In genomic region chr16:24844101-24845030, GRCh38 we compare ENCODE assay signal across 1 cellular context.
TF ChIP-seq lines count a peak whose summit lies in the region.

No MANE protein-coding gene starts in this region.

TF ChIP-seq in K562, 482 proteins besides CTCF, POLR2A, EP300 and RAD21 (continued from another document and continues in another):
- no peak; the same call in 1 of the 2 replicates for TF ChIP-seq TRIM25 (IDR thresholded peaks at IDR 0.05; ENCODE audit: borderline replicate concordance)
- TF ChIP-seq GTF2F1 (IDR thresholded peaks at IDR 0.05; ENCODE audit: low read depth, low read length): no peak
- TF ChIP-seq GATAD2B (IDR thresholded peaks at IDR 0.05; ENCODE audit: borderline replicate concordance): no peak
- TF ChIP-seq MYC (IDR thresholded peaks at IDR 0.05; ENCODE audit: low read depth, low read length): peak; percentile 71
- no peak for TF ChIP-seq MYC (CRISPR knock-in tag; IDR thresholded peaks at IDR 0.05; ENCODE audit: borderline replicate concordance, low read depth)
- no peak for TF ChIP-seq CREB5 (CRISPR knock-in tag; IDR thresholded peaks at IDR 0.05)
- no peak for TF ChIP-seq RFX5 (IDR thresholded peaks at IDR 0.05; ENCODE audit: low read depth, low read length)
- TF ChIP-seq E2F6 (IDR thresholded peaks at IDR 0.05; ENCODE audit: borderline replicate concordance in 1 of 2, extremely low read depth in 1 of 2, insufficient read depth in 1 of 2, insufficient read length in 1 of 2, low read depth in 1 of 2, low read length in 1 of 2, poor library complexity in 1 of 2, severe bottlenecking in 1 of 2): no peak
- no peak for TF ChIP-seq PRPF4 (IDR thresholded peaks at IDR 0.05; ENCODE audit: insufficient read depth, low read depth, low read length, poor library complexity, severe bottlenecking)
- TF ChIP-seq PCBP2 (IDR thresholded peaks at IDR 0.05; ENCODE audit: low read depth, low read length, poor library complexity, severe bottlenecking): no peak
- no peak for TF ChIP-seq PHTF2 (CRISPR knock-in tag; IDR thresholded peaks at IDR 0.05)
- no peak for TF ChIP-seq NR0B1 (IDR thresholded peaks at IDR 0.05; ENCODE audit: partially characterized antibody)
- peak; percentile 62; the same call in 1 of the 2 replicates for TF ChIP-seq NBN (IDR thresholded peaks at IDR 0.05; ENCODE audit: low read depth)
- peak; percentile 59 for TF ChIP-seq CXXC5 (CRISPR knock-in tag; IDR thresholded peaks at IDR 0.05)
- TF ChIP-seq ARID2 (IDR thresholded peaks at IDR 0.05): no peak
- TF ChIP-seq HLTF (IDR thresholded peaks at IDR 0.05): no peak
- no peak for TF ChIP-seq SIX5 (IDR thresholded peaks at IDR 0.05; ENCODE audit: borderline replicate concordance in 1 of 2, insufficient read depth in 1 of 2, low read depth in 1 of 2, low read length in 2 of 2)
- TF ChIP-seq SAFB2 (IDR thresholded peaks at IDR 0.05; ENCODE audit: borderline replicate concordance, low read depth, low read length, severe bottlenecking): no peak
- no peak for TF ChIP-seq GTF2B (IDR thresholded peaks at IDR 0.05; ENCODE audit: extremely low read depth, insufficient read length)
- TF ChIP-seq ZNF586 (CRISPR knock-in tag; conservative IDR thresholded peaks at IDR 0.05): no peak
- no peak for TF ChIP-seq FOXA1 (IDR thresholded peaks at IDR 0.05; ENCODE audit: borderline replicate concordance)
- TF ChIP-seq LCOR (CRISPR knock-in tag; IDR thresholded peaks at IDR 0.05): peak; percentile 47; the same call in 1 of the 2 replicates
- no peak for TF ChIP-seq ZNF140 (CRISPR knock-in tag; IDR thresholded peaks at IDR 0.05)
- TF ChIP-seq ZNF23 (CRISPR knock-in tag; IDR thresholded peaks at IDR 0.05): no peak
- TF ChIP-seq FIP1L1 (IDR thresholded peaks at IDR 0.05; ENCODE audit: low read depth, low read length, poor library complexity, severe bottlenecking): no peak
- no peak for TF ChIP-seq ZNF449 (CRISPR knock-in tag; IDR thresholded peaks at IDR 0.05)
- no peak for TF ChIP-seq ZBTB17 (CRISPR knock-in tag; IDR thresholded peaks at IDR 0.05)
- TF ChIP-seq E2F3 (CRISPR knock-in tag; IDR thresholded peaks at IDR 0.05): no peak
- TF ChIP-seq ZNF408 (CRISPR knock-in tag; IDR thresholded peaks at IDR 0.05; ENCODE audit: low read depth): no peak
- TF ChIP-seq YY1 (IDR thresholded peaks at IDR 0.05; ENCODE audit: borderline replicate concordance in 1 of 3, control insufficient read depth in 1 of 3, extremely low read depth in 1 of 3, insufficient read depth in 3 of 3, insufficient read length in 1 of 3, insufficient replicate concordance in 2 of 3, low read depth in 1 of 3, low read length in 2 of 3): no peak
- no peak for TF ChIP-seq ZNF436 (CRISPR knock-in tag; IDR thresholded peaks at IDR 0.05)
- TF ChIP-seq ETV1 (tag; conservative IDR thresholded peaks at IDR 0.05; ENCODE audit: low read depth): no peak
- no peak for TF ChIP-seq PHF20 (IDR thresholded peaks at IDR 0.05; ENCODE audit: partially characterized antibody)
- no peak for TF ChIP-seq TFE3 (CRISPR knock-in tag; IDR thresholded peaks at IDR 0.05)
- TF ChIP-seq TBL1XR1 (IDR thresholded peaks at IDR 0.05; ENCODE audit: low read length in 2 of 2): peak; percentile 17 to 49; a peak in 1 of 4 replicates
- no peak for TF ChIP-seq ZNF740 (CRISPR knock-in tag; IDR thresholded peaks at IDR 0.05)
- no peak for TF ChIP-seq ZNF740 (tag; IDR thresholded peaks at IDR 0.05)
- TF ChIP-seq KLF10 (CRISPR knock-in tag; IDR thresholded peaks at IDR 0.05): no peak
- no peak for TF ChIP-seq PTTG1 (tag; IDR thresholded peaks at IDR 0.05; ENCODE audit: low read depth)
- no peak for TF ChIP-seq ERF (CRISPR knock-in tag; IDR thresholded peaks at IDR 0.05)
- 0 out of 2 replicates have a peak, but pooled peaks have one; percentile 37 for TF ChIP-seq ETS1 (conservative IDR thresholded peaks at IDR 0.05; ENCODE audit: control insufficient read depth, low read depth, low read length)
- TF ChIP-seq CEBPG (CRISPR knock-in tag; IDR thresholded peaks at IDR 0.05): no peak
- no peak for TF ChIP-seq CEBPG (tag; conservative IDR thresholded peaks at IDR 0.05 in 1 of 2, IDR thresholded peaks at IDR 0.05 in 1 of 2)
- peak; percentile 47 for TF ChIP-seq MTA2 (IDR thresholded peaks at IDR 0.05; ENCODE audit: low read depth)
- TF ChIP-seq ZNF644 (tag; IDR thresholded peaks at IDR 0.05; ENCODE audit: low read depth): no peak; the same call in 1 of the 2 replicates
- TF ChIP-seq ZC3H11A (IDR thresholded peaks at IDR 0.05; ENCODE audit: low read depth, low read length): 0 out of 2 replicates have a peak, but pooled peaks have one; percentile 33
- no peak for TF ChIP-seq KDM5B (IDR thresholded peaks at IDR 0.05; ENCODE audit: insufficient replicate concordance, low read depth, low read length)
- TF ChIP-seq ATF4 (CRISPR knock-in tag; IDR thresholded peaks at IDR 0.05): no peak
- peak; percentile 58 for TF ChIP-seq NEUROD1 (IDR thresholded peaks at IDR 0.05; ENCODE audit: borderline replicate concordance, low read depth, low read length, partially characterized antibody)
- TF ChIP-seq TRIM24 (IDR thresholded peaks at IDR 0.05): peak; percentile 87 to 92
- no peak for TF ChIP-seq ZNF512 (tag; IDR thresholded peaks at IDR 0.05)
- no peak for TF ChIP-seq MECOM (CRISPR knock-in tag; IDR thresholded peaks at IDR 0.05)
- no peak for TF ChIP-seq ZSCAN32 (CRISPR knock-in tag; IDR thresholded peaks at IDR 0.05)
- no peak for TF ChIP-seq KLF1 (tag; IDR thresholded peaks at IDR 0.05)
- TF ChIP-seq HES1 (IDR thresholded peaks at IDR 0.05; ENCODE audit: low read depth): no peak
- no peak for TF ChIP-seq SLC30A9 (CRISPR knock-in tag; IDR thresholded peaks at IDR 0.05)
- TF ChIP-seq KAT8 (IDR thresholded peaks at IDR 0.05; ENCODE audit: low read depth): no peak
- TF ChIP-seq ZNF384 (IDR thresholded peaks at IDR 0.05; ENCODE audit: low read depth, low read length): no peak
- peak; percentile 29 for TF ChIP-seq MEIS2 (IDR thresholded peaks at IDR 0.05; ENCODE audit: partially characterized antibody)
